ENCODE assay signal across 8 cellular contexts in the genomic region with DNA sequence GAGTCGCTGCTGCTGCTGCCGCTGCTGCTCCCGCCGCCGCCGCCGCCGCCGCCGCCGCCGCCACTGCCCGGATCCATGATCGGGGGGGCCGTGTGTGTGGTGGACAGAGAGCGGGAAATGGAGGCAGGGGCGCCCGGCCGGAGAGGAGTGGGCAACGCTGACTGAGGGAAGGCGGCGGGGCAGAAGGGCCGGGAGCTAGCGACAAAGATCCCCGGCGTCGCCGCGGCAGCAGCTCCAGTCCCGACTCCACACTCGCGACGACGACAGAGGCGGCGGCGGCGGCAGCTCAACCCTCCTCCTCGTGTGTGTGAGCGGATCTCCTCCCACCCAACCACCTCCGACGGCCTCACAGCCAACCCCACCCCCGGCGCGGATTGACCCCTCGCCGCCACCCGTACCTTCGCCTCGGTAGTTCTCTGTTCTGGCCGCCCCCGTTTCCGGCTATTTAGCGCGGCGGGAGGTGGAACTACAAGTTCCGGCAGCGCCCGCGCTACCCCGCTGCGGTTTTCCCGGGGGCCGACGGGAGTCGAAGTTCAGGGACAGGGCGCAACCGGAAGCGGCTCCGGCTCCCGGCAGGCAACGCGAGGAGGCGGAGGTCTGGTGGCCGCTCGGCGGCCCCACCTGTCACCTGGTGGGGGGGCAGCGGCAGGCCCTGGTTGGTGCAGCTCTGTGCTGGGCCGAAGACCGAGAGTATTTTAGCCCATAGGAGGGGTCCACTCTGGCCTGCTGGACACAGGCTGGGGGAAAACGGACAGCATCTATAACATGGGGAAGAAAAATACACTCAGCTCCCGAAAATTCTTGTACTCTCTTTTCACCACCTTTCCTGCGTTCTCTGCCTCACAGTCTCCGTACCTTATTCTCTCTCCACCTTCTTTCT. TPM values are rescaled to one million over a fixed set of nuclear protein-coding genes. Genes with fewer than 3 reads are reported as not detected.
DNase-seq lines count a peak whose midpoint lies in the region; ATAC-seq, FAIRE-seq and TF ChIP-seq lines count a peak whose summit lies in the region.

A gene (minus strand): TSS at position 313 of the 880 bp plus-strand sequence. CDS start 236 bp downstream, at position 77.

- H3K36me3 ChIP-seq in heart right ventricle = no peaks in the 10 kb centered on the region
- H3K36me3 ChIP-seq in upper lobe of right lung = no peaks in the 10 kb centered on the region

- 1% methylated on average over 76 to 84 of the region's 84 CpGs for WGBS in heart right ventricle, 2 donors

- peak; percentile 93 for FAIRE-seq in GM12892 (lab: Jason Lieb, UNC)

- H3K4me1 ChIP-seq in heart right ventricle (peaks cover 4 to 41% (median 33%) of the 10 kb centered on the region in 9 donors), upper lobe of right lung (peaks cover 24% of the 10 kb centered on the region)

- TF ChIP-seq CTCF in heart right ventricle (IDR thresholded peaks at IDR 0.05) (peak in 5 of 9 donors; percentile 17 to 35 (median 24)), upper lobe of right lung (IDR thresholded peaks at IDR 0.05) (peak; percentile 13)

- DNase-seq in GM12892 (ENCODE audit: insufficient read length) (peak; percentile 92), NCI-H146 treated with DMSO at 0.1 percent for 48 hours (lab: John Stamatoyannopoulos, UW; ENCODE audit: unreplicated experiment) (peak; percentile 97), amniotic epithelial cell (ENCODE audit: low read depth) (peak; percentile 97), heart right ventricle (peak; percentile 99 to 100), posterior vena cava (ENCODE audit: low spot score) (peak; percentile 100), upper lobe of right lung (peak; percentile 100)

- TF ChIP-seq POLR2A in GM12892 (IDR thresholded peaks at IDR 0.05; ENCODE audit: low read depth, low read length) = peak; percentile 92; the same call in 1 of the 2 replicates

- H3K4me3 ChIP-seq in heart right ventricle (peak within 1 kb of the TSS; percentile 66 to 92 (median 83)), upper lobe of right lung (peak within 1 kb of the TSS; percentile 81)

- H3K27ac ChIP-seq in heart right ventricle (peak within 1 kb of the TSS; percentile 55 to 99 (median 95)), upper lobe of right lung (peak within 1 kb of the TSS; percentile 88)

- no peaks in the 10 kb centered on the region for H3K9me3 ChIP-seq in heart right ventricle
- H3K9me3 ChIP-seq in upper lobe of right lung = no peaks in the 10 kb centered on the region

- H3K27me3 ChIP-seq in heart right ventricle (peaks cover 0 to 5% (median 0%) of the 10 kb centered on the region in 7 donors), upper lobe of right lung (no peaks in the 10 kb centered on the region)

- intact Hi-C loops in T-helper 1 cell treated with Interleukin-12 subunit alpha and Interleukin-12 subunit beta and Interleukin-4 antibody, amounts not matched to agents 30 ng/mL and 1 ng/mL, for 36 hours (cut with micrococcal nuclease) = loop anchor here (1.0 to 10.0 kb wide), 12 partner anchors 65 to 1172 kb away; a partner anchor contains a TSS
- intact Hi-C loops in heart right ventricle (cut with DNase I) = loop anchor here in 3 of 10 donors (5.0 to 10.0 kb wide), 4 partner anchors 61 to 886 kb away; a partner anchor contains a TSS
- intact Hi-C loops in posterior vena cava (cut with DNase I) = no loop called here
- intact Hi-C loops in upper lobe of right lung (cut with DNase I) = no loop called here

- peak; percentile 80 for ATAC-seq in HG02852 (IDR thresholded peaks at IDR 0.05; ENCODE audit: unreplicated experiment)
- peak; percentile 96 to 99 (median 98) for ATAC-seq in heart right ventricle
- peak; percentile 97 for ATAC-seq in upper lobe of right lung

RNA-seq across cellular contexts. Expression of the gene that starts here (rescaled TPM):
- 87.4 TPM for polyA plus RNA-seq in GM12892 (2012; ENCODE audit: missing spikeins)
- total RNA-seq in T-helper 1 cell treated with Interleukin-12 subunit alpha and Interleukin-12 subunit beta and Interleukin-4 antibody, amounts not matched to agents 30 ng/mL and 1 ng/mL, for 36 hours = 121 and 123 TPM in 2 replicates
- total RNA-seq in heart right ventricle = 100 to 1,000 TPM in 3 of 10 donors, 10 to 100 TPM in 7; 85.5 to 117 (median 95.1) TPM
- 10 to 100 TPM; 17.0 to 54.2 TPM for polyA plus RNA-seq in heart right ventricle
- 10 to 100 TPM; 76.2 to 77.2 TPM for total RNA-seq in posterior vena cava
- total RNA-seq in upper lobe of right lung = 106 TPM

Comparison
In these comparisons a context has a peak if more than half of its experiments do, and no peak if none do; other contexts are left out.
1. Peak in every context shown above with its lines: DNase-seq, ATAC-seq, H3K4me3 ChIP-seq and H3K27ac ChIP-seq.